ENCODE assay signal across 1 cellular context in the genomic region with DNA sequence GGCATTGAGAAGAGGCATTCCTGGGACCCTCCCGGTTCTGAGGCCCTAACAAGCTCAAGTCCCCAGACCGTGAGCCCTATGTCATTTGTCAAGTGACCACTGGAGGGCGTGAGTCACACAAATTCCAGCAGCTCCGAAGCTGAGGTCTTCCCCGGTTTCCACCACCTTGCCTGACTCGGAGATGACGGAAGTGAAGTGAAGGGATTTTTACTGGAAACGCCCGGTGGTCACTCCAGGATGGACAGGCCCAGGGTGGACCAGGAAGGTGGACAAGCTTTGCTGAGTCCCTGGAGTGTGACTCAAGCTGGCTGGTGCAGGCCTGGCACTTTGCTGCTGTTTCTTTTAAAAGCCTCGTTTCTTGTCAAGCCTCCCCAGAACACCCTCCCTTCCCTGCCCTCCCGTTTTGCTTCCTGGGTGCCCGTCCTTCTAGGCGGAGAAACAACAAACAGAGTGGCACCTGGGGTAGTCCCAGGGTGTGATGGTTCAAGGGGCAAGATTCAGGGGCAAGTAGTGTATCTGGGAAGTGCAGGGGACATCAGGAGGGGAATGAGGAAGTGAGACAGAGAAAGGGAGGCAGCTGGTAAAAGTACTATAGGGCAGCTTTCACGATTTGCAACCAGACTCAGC.
TF ChIP-seq lines count a peak whose summit lies in the region.

No MANE protein-coding gene starts in this region.

TF ChIP-seq in IMR-90, 13 proteins besides CTCF, POLR2A, EP300 and RAD21:
- TF ChIP-seq FOS (IDR thresholded peaks at IDR 0.05; ENCODE audit: low read depth, low read length), result no peak
- TF ChIP-seq RFX5 (IDR thresholded peaks at IDR 0.05; ENCODE audit: low read depth, low read length), result no peak
- no peak for TF ChIP-seq BHLHE40 (IDR thresholded peaks at IDR 0.05; ENCODE audit: low read depth, low read length)
- no peak for TF ChIP-seq CHD1 (IDR thresholded peaks at IDR 0.05; ENCODE audit: low read depth, low read length)
- no peak for TF ChIP-seq MXI1 (IDR thresholded peaks at IDR 0.05; ENCODE audit: borderline replicate concordance, low read depth, low read length)
- no peak for TF ChIP-seq NFE2L2 (IDR thresholded peaks at IDR 0.05; ENCODE audit: low read depth, low read length)
- TF ChIP-seq RCOR1 (IDR thresholded peaks at IDR 0.05; ENCODE audit: insufficient replicate concordance, low read length), result no peak
- TF ChIP-seq ELK1 (IDR thresholded peaks at IDR 0.05; ENCODE audit: borderline replicate concordance, low read depth, low read length), result no peak
- TF ChIP-seq MAFK (IDR thresholded peaks at IDR 0.05; ENCODE audit: low read depth, low read length), result no peak
- TF ChIP-seq, protein P1, sequence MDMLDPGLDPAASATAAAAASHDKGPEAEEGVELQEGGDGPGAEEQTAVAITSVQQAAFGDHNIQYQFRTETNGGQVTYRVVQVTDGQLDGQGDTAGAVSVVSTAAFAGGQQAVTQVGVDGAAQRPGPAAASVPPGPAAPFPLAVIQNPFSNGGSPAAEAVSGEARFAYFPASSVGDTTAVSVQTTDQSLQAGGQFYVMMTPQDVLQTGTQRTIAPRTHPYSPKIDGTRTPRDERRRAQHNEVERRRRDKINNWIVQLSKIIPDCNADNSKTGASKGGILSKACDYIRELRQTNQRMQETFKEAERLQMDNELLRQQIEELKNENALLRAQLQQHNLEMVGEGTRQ (IDR thresholded peaks at IDR 0.05; ENCODE audit: low read depth, low read length), result 0 out of 2 replicates have a peak, but pooled peaks have one; percentile 19
- 0 out of 2 replicates have a peak, but pooled peaks have one; percentile 18 for TF ChIP-seq MAZ (IDR thresholded peaks at IDR 0.05; ENCODE audit: borderline replicate concordance, low read depth, low read length)
- TF ChIP-seq SMC3 (IDR thresholded peaks at IDR 0.05; ENCODE audit: low read depth, low read length), result peak; percentile 72
- TF ChIP-seq CEBPB (IDR thresholded peaks at IDR 0.05; ENCODE audit: low read depth, low read length), result no peak
